8 cellular contexts compared by ENCODE assay signal in the genomic region with DNA sequence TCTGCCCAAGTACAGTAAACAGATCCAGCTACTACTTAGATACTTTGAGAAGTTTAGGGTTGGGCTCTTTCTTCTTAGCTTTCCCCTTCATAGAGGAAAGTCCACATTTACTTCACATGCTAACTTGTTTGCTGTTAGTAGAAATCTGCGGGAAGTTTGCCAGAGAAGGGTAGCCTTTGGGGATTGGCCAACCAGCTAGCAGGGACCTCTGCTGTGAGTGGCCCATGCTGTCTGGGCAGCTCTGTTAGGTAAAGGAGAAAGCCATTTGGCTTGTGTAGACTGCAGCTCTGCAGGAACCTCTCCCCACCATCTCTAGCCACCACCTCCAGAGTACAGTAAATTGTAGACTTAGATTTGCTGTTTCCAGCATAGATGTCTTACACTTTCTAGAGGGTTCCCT.
"Had no signal": no experiment of that assay in that cellular context is flagged by ENCODE, and none has a peak within 500 bp of the region (broad histone marks: within the 10 kb centered on the region; RNA-seq: fewer than 3 reads in every experiment).

No MANE protein-coding gene starts in this region.

- ATAC-seq: HCT116, K562 had no signal

- H3K27ac ChIP-seq: GM23248 had no signal

- H3K9me3 ChIP-seq: HAP-1 had no signal

- H3K4me3 ChIP-seq: GM23248, HAP-1, K562 had no signal

- DNase-seq: GM23248, GOT3, H7, HFFc6, IMR-90 had no signal

- H3K4me1 ChIP-seq: HAP-1 had no signal

- H3K4me3 Mint-ChIP-seq: HFFc6 had no signal

- H3K36me3 ChIP-seq: HAP-1 had no signal

- H3K27ac Mint-ChIP-seq: HFFc6 had no signal
